8 cellular contexts compared by ENCODE assay signal in genomic region chr11:65418681-65419459, GRCh38. TPM values are rescaled to one million over a fixed set of nuclear protein-coding genes. Genes with fewer than 3 reads are reported as not detected.
DNase-seq lines count a peak whose midpoint lies in the region; ATAC-seq and TF ChIP-seq lines count a peak whose summit lies in the region.

No MANE protein-coding gene starts in this region.

- no peaks in the 10 kb centered on the region for H3K36me3 ChIP-seq in colonic mucosa

- DNase-seq in AG09319 (ENCODE audit: extremely low read depth, low read depth): peak; percentile 93
- peak; percentile 94 to 96 for DNase-seq in NCI-H446 (lab: John Stamatoyannopoulos, UW)
- DNase-seq in activated CD4-positive, alpha-beta T cell treated with anti-CD3 and anti-CD28 coated beads for 24 hours (ENCODE audit: low read depth in 2 of 2): peak; percentile 85 to 88
- DNase-seq in colonic mucosa: peak; percentile 97
- DNase-seq in left kidney (ENCODE audit: low read depth, low spot score): peak; percentile 98
- peak; percentile 95 for DNase-seq in stimulated activated CD4-positive, alpha-beta T cell treated with anti-CD3 and anti-CD28 coated beads, Interleukin-1b, Interleukin-23, amount 100 ng/mL, for 48 hours

- H3K4me1 ChIP-seq in colonic mucosa: peaks cover 10% of the 10 kb centered on the region

- peak; percentile 32 for ATAC-seq in GM19025 (IDR thresholded peaks at IDR 0.05; ENCODE audit: low read depth, unreplicated experiment)
- peak; percentile 35 for ATAC-seq in HG03342 (IDR thresholded peaks at IDR 0.05; ENCODE audit: unreplicated experiment)

- H3K9ac ChIP-seq in colonic mucosa (ENCODE audit: low read depth in 2 of 2, low read length in 2 of 2): peak overlapping the region; percentile 95 to 100

- no peaks in the 10 kb centered on the region for H3K27me3 ChIP-seq in colonic mucosa

- H3K9me3 ChIP-seq in colonic mucosa: no peaks in the 10 kb centered on the region

- intact Hi-C loops in colonic mucosa (cut with DNase I): loop anchor here (5.0 to 10.0 kb wide), 2 partner anchors 37 to 46 kb away; partner anchors contain the start of gene SLC25A45

- H3K4me3 ChIP-seq in colonic mucosa: peak overlapping the region; percentile 29

- no peak for TF ChIP-seq CTCF in AG09319 (IDR thresholded peaks at IDR 0.05; ENCODE audit: low read depth, low read length)
- no peak for TF ChIP-seq CTCF in colonic mucosa (IDR thresholded peaks at IDR 0.05)

- H3K27ac ChIP-seq in colonic mucosa: peak overlapping the region; percentile 100

RNA-seq across cellular contexts. Expression of gene NEAT1, which starts 3.7 kb away (rescaled TPM):
- total RNA-seq in colonic mucosa: 100 to 1,000 TPM; 269 to 502 TPM

RNA-seq across cellular contexts. Expression of gene FRMD8, which starts 32.4 kb away (rescaled TPM):
- 10 to 100 TPM; 30.7 to 43.9 TPM for total RNA-seq in colonic mucosa

RNA-seq across cellular contexts. Expression of gene SLC25A45, which starts 36.4 kb away (rescaled TPM):
- 1 to 10 TPM; 4.4 to 6.9 TPM for total RNA-seq in colonic mucosa

Comparison
In these comparisons a context has a peak if more than half of its experiments do, and no peak if none do; other contexts are left out.
1. Peak in every context shown above with its lines: DNase-seq, ATAC-seq, H3K4me3 ChIP-seq and H3K27ac ChIP-seq.